Comparison of ENCODE assay signal across 10 cellular contexts in genomic region chr2:151774506-151774905, GRCh38. TPM values are rescaled to one million over a fixed set of nuclear protein-coding genes. Genes with fewer than 3 reads are reported as not detected.
DNase-seq lines count a peak whose midpoint lies in the region; ATAC-seq, FAIRE-seq and TF ChIP-seq lines count a peak whose summit lies in the region.
"Had no signal": no experiment of that assay in that cellular context is flagged by ENCODE, and none has a peak within 500 bp of the region (broad histone marks: within the 10 kb centered on the region; RNA-seq: fewer than 3 reads in every experiment).

No MANE protein-coding gene starts in this region.

- H3K27me3 ChIP-seq in heart right ventricle (no peaks in the 10 kb centered on the region), right cardiac atrium (ENCODE audit: control insufficient read depth, insufficient read depth) (no peaks in the 10 kb centered on the region)
- H3K27me3 ChIP-seq: BE2C, hepatocyte had no signal

- peak overlapping the region in 3 of 10 donors; percentile 2 to 24 (median 20) for H3K27ac ChIP-seq in heart right ventricle
- H3K27ac ChIP-seq in right cardiac atrium (ENCODE audit: low read length): peak overlapping the region; percentile 77
- H3K27ac ChIP-seq: hepatocyte had no signal

- H3K4me1 ChIP-seq in heart right ventricle: peaks cover 0 to 32% (median 13%) of the 10 kb centered on the region in 9 donors
- H3K4me1 ChIP-seq in right cardiac atrium (ENCODE audit: control insufficient read depth, insufficient read depth, low read length): peaks cover 5% of the 10 kb centered on the region
- H3K4me1 ChIP-seq: BE2C had no signal

- no peak for TF ChIP-seq CTCF in heart right ventricle (IDR thresholded peaks at IDR 0.05)

- intact Hi-C loops in heart right ventricle (cut with DNase I): no loop called here
- intact Hi-C loops in Right ventricle myocardium superior (cut with DNase I): no loop called here
- intact Hi-C loops in right cardiac atrium (cut with DNase I): no loop called here

- ATAC-seq in heart right ventricle: peak in 5 of 8 donors; percentile 43 to 76 (median 48)
- ATAC-seq in Right ventricle myocardium superior (ENCODE audit: poor library complexity): no peak
- peak in 1 of 2 donors; percentile 27 for ATAC-seq in right cardiac atrium
- ATAC-seq in HG02623 (IDR thresholded peaks at IDR 0.05; ENCODE audit: unreplicated experiment): no peak

- peaks cover 0 to 37% (median 0%) of the 10 kb centered on the region in 9 donors for H3K36me3 ChIP-seq in heart right ventricle
- H3K36me3 ChIP-seq: BE2C had no signal

- DNase-seq in heart right ventricle (no peak), Right ventricle myocardium superior (no peak), astrocyte of the hippocampus (ENCODE audit: low read depth, low spot score) (peak; percentile 63), right cardiac atrium (no peak), urothelium cell line (ENCODE audit: low spot score) (peak; percentile 16), GF-D8 (lab: John Stamatoyannopoulos, UW) (no peak)
- DNase-seq in NK-92 treated with Interleukin-12 subunit alpha and Interleukin-12 subunit beta, amount 100 ng/mL, for 24 hours (lab: John Stamatoyannopoulos, UW): no peak
- DNase-seq: BE2C had no signal

- H3K9me3 ChIP-seq in heart right ventricle (peaks cover 0 to 15% (median 0%) of the 10 kb centered on the region in 11 donors), right cardiac atrium (ENCODE audit: control insufficient read depth, low read length) (no peaks in the 10 kb centered on the region)
- H3K9me3 ChIP-seq: BE2C had no signal

- 38 to 48% methylated on average over 3 of the region's 3 CpGs for WGBS in heart right ventricle, 2 donors
- 13% methylated on average over 3 of the region's 3 CpGs for WGBS in right cardiac atrium

- FAIRE-seq in urothelium cell line (lab: Jason Lieb, UNC): no peak

- H3K4me3 ChIP-seq in heart right ventricle (no peak overlapping the region), right cardiac atrium (ENCODE audit: low read length) (no peak overlapping the region)
- H3K4me3 ChIP-seq: hepatocyte had no signal

RNA-seq across cellular contexts. Expression of gene NEB, which starts 40.2 kb away (rescaled TPM):
- total RNA-seq in heart right ventricle (10 to 100 TPM in 3 of 10 donors, 1 to 10 TPM in 6, under 1 TPM in 1; 0.32 to 19.4 (median 5.8) TPM), Right ventricle myocardium superior (1.5 TPM), right cardiac atrium (10 to 100 TPM; 31.5 to 48.5 (median 38.9) TPM)
- polyA plus RNA-seq in heart right ventricle (1 to 10 TPM in 1 of 2 donors, under 1 TPM in 1; 0.33 to 4.3 TPM), right cardiac atrium (31.0 TPM)

RNA-seq across cellular contexts. Expression of gene ARL5A, which starts 53.7 kb away (rescaled TPM):
- 10 to 100 TPM; 40.4 to 62.3 (median 56.4) TPM for total RNA-seq in heart right ventricle
- polyA plus RNA-seq in heart right ventricle: 10 to 100 TPM in 1 of 2 donors, 1 to 10 TPM in 1; 8.3 to 12.3 TPM
- 57.5 TPM for total RNA-seq in Right ventricle myocardium superior
- 100 to 1,000 TPM in 2 of 4 donors, 10 to 100 TPM in 2; 81.5 to 119 (median 99.5) TPM for total RNA-seq in right cardiac atrium
- 26.8 TPM for polyA plus RNA-seq in right cardiac atrium

Comparison
In these comparisons a context has a peak if more than half of its experiments do, and no peak if none do; other contexts are left out.
1. ATAC-seq: peak in heart right ventricle (5 of 8); none in Right ventricle myocardium superior (single experiment) and HG02623 (single experiment).
2. DNase-seq: peak in astrocyte of the hippocampus (single experiment) and urothelium cell line (single experiment); none in heart right ventricle (0 of 2), Right ventricle myocardium superior (single experiment), right cardiac atrium (0 of 3), NK-92 treated with Interleukin-12 subunit alpha and Interleukin-12 subunit beta, amount 100 ng/mL, for 24 hours (single experiment) and GF-D8 (single experiment).